In the genomic region with DNA sequence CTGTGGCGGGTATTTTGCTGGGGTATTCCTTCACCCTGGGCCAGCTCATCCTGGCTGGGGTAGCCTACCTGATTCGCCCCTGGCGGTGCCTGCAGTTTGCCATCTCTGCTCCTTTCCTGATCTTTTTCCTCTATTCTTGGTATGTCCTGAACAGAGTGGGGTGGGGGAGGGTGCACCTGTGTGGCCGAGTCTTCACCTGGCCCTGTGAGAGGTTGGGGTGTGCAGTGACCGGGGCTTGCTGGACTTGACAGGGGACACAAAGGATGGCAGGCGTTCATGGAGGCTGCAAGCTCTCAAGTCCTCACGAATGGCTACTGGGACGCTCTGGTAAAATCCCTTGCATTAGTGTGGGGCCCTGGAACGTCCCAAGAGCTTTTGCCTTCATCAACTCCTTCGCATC, we compare ENCODE assay signal across 30 cellular contexts. TPM values are rescaled to one million over a fixed set of nuclear protein-coding genes. Genes with fewer than 3 reads are reported as not detected.
"Had no signal": no experiment of that assay in that cellular context is flagged by ENCODE, and none has a peak within 500 bp of the region (broad histone marks: within the 10 kb centered on the region; RNA-seq: fewer than 3 reads in every experiment).

No MANE protein-coding gene starts in this region.

- H3K4me3 Mint-ChIP-seq: mesothelial cell of epicardium; naive B cell; natural killer cell treated with Interleukin-12 subunit alpha and Interleukin-12 subunit beta and Interleukin-15 and Interleukin-18, amount 100 ng/mL, for 72 hours; neural crest cell; stimulated activated naive CD8-positive, alpha-beta T cell treated with anti-CD3 and anti-CD28 coated beads, Interleukin-15, amount 100 ng/mL, for 72 hours; type B pancreatic cell had no signal

- H3K27ac ChIP-seq: dorsolateral prefrontal cortex, epithelial cell of prostate, gastrocnemius medialis, lower lobe of right lung, psoas muscle, skin epidermis, thyroid gland had no signal

- ATAC-seq: esophagus mucosa; gastrocnemius medialis; left ventricle myocardium superior; lower lobe of right lung; mucosa of descending colon; natural killer cell treated with Interleukin-12 subunit alpha and Interleukin-12 subunit beta and Interleukin-15 and Interleukin-18, amount 100 ng/mL, for 72 hours; psoas muscle; right cardiac atrium; stimulated activated naive CD8-positive, alpha-beta T cell treated with anti-CD3 and anti-CD28 coated beads, Interleukin-15, amount 100 ng/mL, for 72 hours had no signal

- H3K27me3 Mint-ChIP-seq: naive B cell had no signal

- H3K9me3 Mint-ChIP-seq: mesothelial cell of epicardium; naive B cell; natural killer cell treated with Interleukin-12 subunit alpha and Interleukin-12 subunit beta and Interleukin-15 and Interleukin-18, amount 100 ng/mL, for 72 hours; neural crest cell; stimulated activated naive CD8-positive, alpha-beta T cell treated with anti-CD3 and anti-CD28 coated beads, Interleukin-15, amount 100 ng/mL, for 72 hours; type B pancreatic cell had no signal

- H3K36me3 Mint-ChIP-seq: mesothelial cell of epicardium; naive B cell; natural killer cell treated with Interleukin-12 subunit alpha and Interleukin-12 subunit beta and Interleukin-15 and Interleukin-18, amount 100 ng/mL, for 72 hours; type B pancreatic cell had no signal

- H3K4me3 ChIP-seq: dorsolateral prefrontal cortex, gastrocnemius medialis, lower lobe of right lung, mucosa of descending colon, psoas muscle, skin epidermis, thyroid gland had no signal

- H3K27me3 ChIP-seq: dorsolateral prefrontal cortex, gastrocnemius medialis, thyroid gland had no signal

- DNase-seq: cerebellar nuclear complex; dorsolateral prefrontal cortex; effector CD4-positive, alpha-beta T cell; foreskin fibroblast; gastrocnemius medialis; left ventricle myocardium superior; lower lobe of right lung; mucosa of descending colon; naive B cell; nucleus accumbens; psoas muscle; right cardiac atrium; stimulated activated CD4-positive, alpha-beta T cell treated with anti-CD3 and anti-CD28 coated beads, Interleukin-15, amount 100 ng/mL, for 24 hours; stimulated activated CD4-positive, alpha-beta T cell treated with anti-CD3 and anti-CD28 coated beads, Interleukin-4, amount 100 ng/mL, for 1 hour; stimulated activated naive CD4-positive, alpha-beta T cell; stimulated activated naive CD8-positive, alpha-beta T cell treated with anti-CD3 and anti-CD28 coated beads, Interleukin-15, amount 100 ng/mL, for 72 hours; thyroid gland had no signal

- H3K36me3 ChIP-seq: gastrocnemius medialis, lower lobe of right lung, thyroid gland had no signal

- H3K9me3 ChIP-seq: gastrocnemius medialis, lower lobe of right lung, mucosa of descending colon, psoas muscle, thyroid gland had no signal

- H3K27ac Mint-ChIP-seq: mesothelial cell of epicardium; natural killer cell treated with Interleukin-12 subunit alpha and Interleukin-12 subunit beta and Interleukin-15 and Interleukin-18, amount 100 ng/mL, for 72 hours; stimulated activated naive CD8-positive, alpha-beta T cell treated with anti-CD3 and anti-CD28 coated beads, Interleukin-15, amount 100 ng/mL, for 72 hours; type B pancreatic cell had no signal

RNA-seq across cellular contexts. Expression of gene SPDYC, which starts 51.0 kb away (rescaled TPM):
- total RNA-seq: dorsolateral prefrontal cortex; esophagus mucosa; gastrocnemius medialis; glomerular endothelial cell; left ventricle myocardium superior; lower lobe of right lung; mesothelial cell of epicardium; mucosa of descending colon; natural killer cell treated with Interleukin-12 subunit alpha and Interleukin-12 subunit beta and Interleukin-15 and Interleukin-18, amount 100 ng/mL, for 72 hours; neural crest cell; osteocyte; psoas muscle; renal cortical epithelial cell; right cardiac atrium; temporal lobe; thyroid gland; urinary bladder had no signal
- polyA plus RNA-seq: keratinocyte, psoas muscle, right cardiac atrium, urinary bladder had no signal
